ENCODE assay signal across 20 cellular contexts in the genomic region with DNA sequence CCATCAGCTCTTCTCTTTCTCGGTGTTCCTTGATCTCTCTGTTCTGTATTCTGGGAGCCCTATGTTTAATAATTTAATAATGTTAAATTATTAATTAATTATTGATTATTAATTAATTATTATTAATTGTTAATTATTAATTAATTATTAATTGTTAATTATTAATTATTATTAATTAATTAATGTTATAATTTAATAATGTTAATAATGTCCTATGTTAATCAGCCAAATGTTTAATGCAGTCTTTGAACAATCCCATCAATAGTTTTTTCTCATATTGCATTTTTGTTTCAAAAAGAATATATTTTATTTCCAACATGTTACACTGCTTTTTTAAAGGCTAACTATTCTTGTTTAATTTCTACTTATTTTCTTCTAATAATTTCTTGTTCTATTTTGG. TPM values are rescaled to one million over a fixed set of nuclear protein-coding genes. Genes with fewer than 3 reads are reported as not detected.
DNase-seq lines count a peak whose midpoint lies in the region; ATAC-seq, FAIRE-seq and TF ChIP-seq lines count a peak whose summit lies in the region.
"Had no signal": no experiment of that assay in that cellular context is flagged by ENCODE, and none has a peak within 500 bp of the region (broad histone marks: within the 10 kb centered on the region; RNA-seq: fewer than 3 reads in every experiment).

No MANE protein-coding gene starts in this region.

- no peak overlapping the region for H3K4me3 ChIP-seq in kidney (ENCODE audit: low read length in 2 of 2)
- H3K4me3 ChIP-seq: A549 had no signal

- no peak overlapping the region for H3K27ac Mint-ChIP-seq in Calu3 (ENCODE audit: unreplicated experiment)
- H3K27ac Mint-ChIP-seq: CD4-positive, alpha-beta T cell; H9 had no signal

- no peak overlapping the region for H3K4me3 Mint-ChIP-seq in Calu3 (ENCODE audit: low read depth, unreplicated experiment)
- H3K4me3 Mint-ChIP-seq: CD4-positive, alpha-beta T cell; H9 had no signal

- ATAC-seq in HG03565 (IDR thresholded peaks at IDR 0.05; ENCODE audit: unreplicated experiment), result no peak

- no peaks in the 10 kb centered on the region for H3K4me1 ChIP-seq in kidney (ENCODE audit: control insufficient read depth in 1 of 2, insufficient read depth in 1 of 2, low read depth in 1 of 2, low read length in 2 of 2)
- H3K4me1 ChIP-seq: A549, Caco-2 had no signal

- CTCF ChIA-PET in Calu3 (lab: Charles Lee), result no interaction called here

- H3K27me3 Mint-ChIP-seq in Calu3 (ENCODE audit: unreplicated experiment), result no peaks in the 10 kb centered on the region

- TF ChIP-seq CTCF in kidney (IDR thresholded peaks at IDR 0.05; ENCODE audit: borderline replicate concordance, extremely low read depth, insufficient read depth) (no peak), Calu3 (IDR thresholded peaks at IDR 0.05; ENCODE audit: unreplicated experiment) (no peak)

- peaks cover 0 to 6% of the 10 kb centered on the region in 2 donors for H3K9me3 ChIP-seq in kidney (ENCODE audit: control insufficient read depth in 1 of 2, low read length in 2 of 2)
- H3K9me3 ChIP-seq: Caco-2 had no signal

- H3K9ac ChIP-seq in kidney (ENCODE audit: low read length in 2 of 2), result no peak overlapping the region

- no peaks in the 10 kb centered on the region for H3K36me3 ChIP-seq in kidney (ENCODE audit: control insufficient read depth in 1 of 2, insufficient read depth in 2 of 2, low read length in 2 of 2)

- BruUV-seq in Calu3 (replicated peaks; lab: Mats Ljungman, UMichigan), result no TSS peak

- FAIRE-seq in TTC549 (lab: Jason Lieb, UNC) (peak; percentile 91), colon (lab: Jason Lieb, UNC) (peak; percentile 94), kidney (lab: Jason Lieb, UNC) (peak; percentile 87)
- FAIRE-seq: A549, H1 had no signal

- no peaks in the 10 kb centered on the region for H3K4me1 Mint-ChIP-seq in Calu3 (ENCODE audit: low read depth, unreplicated experiment)

- no peak for DNase-seq in kidney
- DNase-seq in activated gamma-delta T cell treated with Interleukin-2 at 50 U/mL for 16 hours, result no peak
- no peak for DNase-seq in stimulated activated naive CD4-positive, alpha-beta T cell (lab: John Stamatoyannopoulos, UW)
- DNase-seq in Calu3, result no peak
- DNase-seq: AML-193; Caco-2; CD4-positive, alpha-beta T cell; DMS153; DMS79; GF-D8; H9 had no signal

- intact Hi-C loops in kidney (cut with DNase I), result no loop called here
- intact Hi-C loops in Calu3 (cut with micrococcal nuclease; ENCODE audit: unreplicated experiment), result no loop called here

- H3K9me3 Mint-ChIP-seq in Calu3 (ENCODE audit: low read depth, unreplicated experiment), result peaks cover 8% of the 10 kb centered on the region

- H3K27ac ChIP-seq in kidney (ENCODE audit: low read depth in 2 of 2, low read length in 2 of 2), result no peak overlapping the region
- H3K27ac ChIP-seq: A549, C4-2B had no signal

- H3K36me3 Mint-ChIP-seq in Calu3 (ENCODE audit: insufficient read depth, unreplicated experiment), result no peaks in the 10 kb centered on the region

RNA-seq across cellular contexts. Expression of gene MGAT1, which starts 26.2 kb away (rescaled TPM):
- total RNA-seq in kidney (132 TPM), Calu3 (2022) (77.5 and 86.4 TPM in 2 replicates)
- 73.3 TPM for polyA plus RNA-seq in kidney (ENCODE audit: insufficient read depth, low read depth, low replicate concordance)

RNA-seq across cellular contexts. Expression of gene OR2Y1, which starts 36.5 kb away (rescaled TPM):
- total RNA-seq in kidney, result not detected
- not detected for polyA plus RNA-seq in kidney (ENCODE audit: insufficient read depth, low read depth, low replicate concordance)
- total RNA-seq in Calu3 (2022), result not detected in 2 replicates
- total RNA-seq: Caco-2; CD4-positive, alpha-beta T cell; Daoy; H1; H9; HT-29 had no signal
- polyA plus RNA-seq: A549, BJ, H1 had no signal
